Comparison of ENCODE assay signal across 8 cellular contexts in genomic region chr9:35664531-35665470, GRCh38. TPM values are rescaled to one million over a fixed set of nuclear protein-coding genes. Genes with fewer than 3 reads are reported as not detected.
DNase-seq lines count a peak whose midpoint lies in the region; TF ChIP-seq lines count a peak whose summit lies in the region.

ARHGEF39 (minus strand) TSS chr9:35665195; CDS start chr9:35665169, 26 bp downstream.

- no peaks in the 10 kb centered on the region for H3K9me3 ChIP-seq in H9 (ENCODE audit: control insufficient read depth, low read depth, low read length)
- no peaks in the 10 kb centered on the region for H3K9me3 ChIP-seq in MG63
- H3K9me3 ChIP-seq in osteoblast (ENCODE audit: low read depth, low read length) = no peaks in the 10 kb centered on the region
- H3K9me3 ChIP-seq in uterus = no peaks in the 10 kb centered on the region

- H3K56ac ChIP-seq in H9 (ENCODE audit: insufficient read length, low read depth, low read length) = no peak within 1 kb of the TSS

- no peak within 1 kb of the TSS for H2BK120ac ChIP-seq in H9 (ENCODE audit: low read depth, low read length, poor library complexity, severe bottlenecking)

- H4K8ac ChIP-seq in H9 (replicated peaks; ENCODE audit: insufficient read length, low read depth, low read length) = no peak within 1 kb of the TSS

- H2AK5ac ChIP-seq in H9 (ENCODE audit: insufficient read length, low read length) = no peak within 1 kb of the TSS

- H3K4me1 Mint-ChIP-seq in H9 = peaks cover 21 to 33% of the 10 kb centered on the region in 2 experiments

- no peak within 1 kb of the TSS for H2BK20ac ChIP-seq in H9 (ENCODE audit: low read depth, low read length, poor library complexity, severe bottlenecking)

- no peak within 1 kb of the TSS for H2BK5ac ChIP-seq in H9 (ENCODE audit: insufficient read length, low read length)

- peak; percentile 24 to 25 for TF ChIP-seq POLR2A in uterus (IDR thresholded peaks at IDR 0.05)

- no peak within 1 kb of the TSS for H2BK12ac ChIP-seq in H9 (ENCODE audit: insufficient read length, low read depth, low read length)

- H2BK15ac ChIP-seq in H9 (ENCODE audit: low read depth, low read length) = no peak within 1 kb of the TSS

- H3K14ac ChIP-seq in H9 (ENCODE audit: insufficient read depth, low read length) = peak within 1 kb of the TSS; percentile 71

- H3K18ac ChIP-seq in H9 (ENCODE audit: insufficient read length, low read depth, low read length) = peak within 1 kb of the TSS; percentile 81

- H3K36me3 ChIP-seq in MG63 (peaks cover 48% of the 10 kb centered on the region), osteoblast (ENCODE audit: insufficient read depth, low read length) (peaks cover 22% of the 10 kb centered on the region), uterus (no peaks in the 10 kb centered on the region)

- H4K5ac ChIP-seq in H9 (ENCODE audit: insufficient read length, low read depth, low read length) = no peak within 1 kb of the TSS

- TF ChIP-seq CTCF in H9 (conservative IDR thresholded peaks at IDR 0.05) = peak; percentile 56
- TF ChIP-seq CTCF in osteoblast (IDR thresholded peaks at IDR 0.05; ENCODE audit: extremely low read depth, low read depth, low read length) = no peak
- TF ChIP-seq CTCF in uterus (IDR thresholded peaks at IDR 0.05) = peak in 1 of 4 experiments; percentile 29

- H3K23ac ChIP-seq in H9 (ENCODE audit: insufficient read length, low read depth, low read length) = no peak within 1 kb of the TSS

- no CpG with 5 or more reads among the region's 58 CpGs for WGBS in H9 (ENCODE audit: extremely low coverage, insufficient read length, low lambda C conversion rate)

- H3K79me2 ChIP-seq in H9 (ENCODE audit: insufficient read depth, low read length) (no peaks in the 10 kb centered on the region), osteoblast (ENCODE audit: insufficient read depth, low read length) (peaks cover 8% of the 10 kb centered on the region)

- H3K23me2 ChIP-seq in H9 (ENCODE audit: insufficient read length, low read depth, low read length, poor library complexity, severe bottlenecking) = peaks cover 8% of the 10 kb centered on the region

- H3K4me1 ChIP-seq in H9 (ENCODE audit: insufficient read depth, low read length) (no peaks in the 10 kb centered on the region; the same call in 1 of the 2 replicates), osteoblast (ENCODE audit: insufficient read depth, low read length) (peaks cover 15% of the 10 kb centered on the region), uterus (peaks cover 0 to 6% of the 10 kb centered on the region in 2 donors)

- H2AFZ ChIP-seq in H9 (ENCODE audit: low read length) (no peak within 1 kb of the TSS), osteoblast (ENCODE audit: low read length) (peak within 1 kb of the TSS; percentile 93)

- H4K20me1 ChIP-seq in H9 (ENCODE audit: control insufficient read depth, insufficient read depth, insufficient read length) = no peaks in the 10 kb centered on the region
- H4K20me1 ChIP-seq in osteoblast (ENCODE audit: insufficient read depth, low read length) = no peaks in the 10 kb centered on the region

- H3K4me3 ChIP-seq in MG63 (peak within 1 kb of the TSS; percentile 68), osteoblast (ENCODE audit: insufficient read depth, low read length) (peak within 1 kb of the TSS; percentile 78), uterus (peak within 1 kb of the TSS; percentile 36 to 52)

- no peaks in the 10 kb centered on the region for H3K79me1 ChIP-seq in H9 (ENCODE audit: insufficient read depth, low read depth, low read length, poor library complexity, severe bottlenecking)

- H3K27me3 ChIP-seq in H9 (ENCODE audit: insufficient read depth, low read length) = no peaks in the 10 kb centered on the region
- no peaks in the 10 kb centered on the region for H3K27me3 ChIP-seq in MG63
- no peaks in the 10 kb centered on the region for H3K27me3 ChIP-seq in osteoblast (ENCODE audit: insufficient read depth, low read length)
- H3K27me3 ChIP-seq in uterus = no peaks in the 10 kb centered on the region

- H3K4me3 Mint-ChIP-seq in H9 = peak within 1 kb of the TSS; percentile 80 to 83

- H3K9me3 Mint-ChIP-seq in H9 = no peaks in the 10 kb centered on the region

- H3K27ac ChIP-seq in H9 (ENCODE audit: insufficient read length, low read depth, low read length) (no peak within 1 kb of the TSS), osteoblast (ENCODE audit: low read depth, low read length) (peak within 1 kb of the TSS; percentile 24), uterus (peak within 1 kb of the TSS; percentile 63 to 79)

- peaks cover 9% of the 10 kb centered on the region for H3K27me3 Mint-ChIP-seq in H9 (ENCODE audit: low read depth)

- intact Hi-C loops in head of caudate nucleus (cut with DNase I) = no loop called here
- intact Hi-C loops in uterus (cut with DNase I; ENCODE audit: low total_unique reads) = no loop called here

- no peak within 1 kb of the TSS for H4K91ac ChIP-seq in H9 (ENCODE audit: insufficient read length, low read depth, low read length)

- H3K36me3 Mint-ChIP-seq in H9 (ENCODE audit: insufficient read depth in 1 of 3, low read depth in 3 of 3) = peaks cover 26 to 35% (median 30%) of the 10 kb centered on the region in 3 experiments

- peak within 1 kb of the TSS; percentile 45 for H3K9ac ChIP-seq in H9 (ENCODE audit: extremely low read depth, insufficient read length, low read length)

- DNase-seq in GM03348 (ENCODE audit: low spot score) = peak; percentile 95
- DNase-seq in H9 = peak; percentile 94
- peak; percentile 98 for DNase-seq in MG63
- peak; percentile 68 for DNase-seq in SIG-M5 treated with dmso at 0.1 percent for 504 hours (lab: John Stamatoyannopoulos, UW; ENCODE audit: unreplicated experiment)
- DNase-seq in activated naive CD4-positive, alpha-beta T cell treated with anti-CD3 and anti-CD28 coated beads, Interleukin-2, amount 50 U/mL, for 16 hours = peak; percentile 62
- peak; percentile 10 to 87 (median 73) for DNase-seq in head of caudate nucleus
- peak; percentile 99 for DNase-seq in osteoblast (ENCODE audit: insufficient read length, low spot score, missing footprints)
- peak; percentile 68 to 81 for DNase-seq in uterus

- H3T11ph ChIP-seq in H9 (ENCODE audit: low read length) = no peak within 1 kb of the TSS

- peak within 1 kb of the TSS; percentile 73 to 80 (median 79); a peak in 6 of 7 replicates for H3K27ac Mint-ChIP-seq in H9

- H3K4ac ChIP-seq in H9 (ENCODE audit: low read depth, low read length) = no peak within 1 kb of the TSS; the same call in 1 of the 2 replicates

- peak within 1 kb of the TSS; percentile 83 for H3K4me2 ChIP-seq in H9 (ENCODE audit: insufficient read depth, insufficient read length, low read length)
- H3K4me2 ChIP-seq in osteoblast (ENCODE audit: insufficient read depth, low read length) = peak within 1 kb of the TSS; percentile 96

RNA-seq across cellular contexts. Expression of gene ARHGEF39, which starts in this region (rescaled TPM):
- total RNA-seq in H9 (2021) = 21.6 and 24.4 TPM in 2 replicates
- total RNA-seq in MG63 (2014; rRNA removed; shearing (Covaris generic); ENCODE audit: low replicate concordance) = 15.5 and 35.6 TPM in 2 replicates
- total RNA-seq in osteoblast = 0.36 and 0.88 TPM in 2 replicates
- 1 to 10 TPM in 3 of 4 donors, not detected in 1; 1.5 to 3.6 (median 2.4) TPM for total RNA-seq in uterus

Comparison
In these comparisons a context has a peak if more than half of its experiments do, and no peak if none do; other contexts are left out.
1. Peak in DNase-seq, H3K4me3 ChIP-seq, H3K27ac ChIP-seq and H3K4me2 ChIP-seq in osteoblast; RNA of the gene not detected or under 1 TPM.